ENCODE assay signal across 8 cellular contexts in the genomic region with DNA sequence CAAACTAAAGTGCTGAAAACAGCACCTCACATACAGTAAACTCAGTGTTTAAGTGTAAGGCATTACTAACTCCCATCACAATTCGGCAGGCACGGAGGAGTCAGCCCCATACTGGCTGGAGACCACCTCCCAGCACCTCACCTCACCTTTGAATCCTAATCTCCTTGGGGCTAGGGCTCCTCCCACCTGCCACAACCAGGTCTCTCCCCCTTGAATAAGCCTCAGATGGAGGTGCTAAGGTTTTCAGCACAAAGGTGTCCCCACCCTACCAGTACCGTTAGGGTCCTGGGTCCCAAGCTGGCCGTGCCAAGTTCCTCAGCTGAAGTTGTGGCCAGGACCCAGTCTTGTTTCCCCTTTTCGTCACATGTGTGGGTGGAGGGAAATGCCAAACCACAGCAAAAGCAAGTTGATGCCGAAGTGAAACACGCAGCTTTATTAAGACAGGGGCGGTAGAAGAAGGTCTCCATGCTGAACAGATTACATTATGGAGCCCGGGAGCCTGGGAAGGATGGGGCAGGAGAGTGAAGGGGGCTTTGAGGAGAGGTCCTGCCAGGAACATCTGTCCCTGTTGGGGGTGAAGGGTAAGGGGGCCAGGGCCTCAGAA. TPM values are rescaled to one million over a fixed set of nuclear protein-coding genes. Genes with fewer than 3 reads are reported as not detected.
DNase-seq lines count a peak whose midpoint lies in the region; ATAC-seq and TF ChIP-seq lines count a peak whose summit lies in the region.

A gene with protein sequence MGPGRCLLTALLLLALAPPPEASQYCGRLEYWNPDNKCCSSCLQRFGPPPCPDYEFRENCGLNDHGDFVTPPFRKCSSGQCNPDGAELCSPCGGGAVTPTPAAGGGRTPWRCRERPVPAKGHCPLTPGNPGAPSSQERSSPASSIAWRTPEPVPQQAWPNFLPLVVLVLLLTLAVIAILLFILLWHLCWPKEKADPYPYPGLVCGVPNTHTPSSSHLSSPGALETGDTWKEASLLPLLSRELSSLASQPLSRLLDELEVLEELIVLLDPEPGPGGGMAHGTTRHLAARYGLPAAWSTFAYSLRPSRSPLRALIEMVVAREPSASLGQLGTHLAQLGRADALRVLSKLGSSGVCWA (minus strand): TSS at position 332 of the 604 bp plus-strand sequence. CDS start 1,272 bp downstream, outside the sequence.

- ATAC-seq in HG03457 (IDR thresholded peaks at IDR 0.05; ENCODE audit: unreplicated experiment) = no peak

- H3K9me2 ChIP-seq in Karpas-422 (replicated peaks; ENCODE audit: insufficient read depth, low read length) = no peaks in the 10 kb centered on the region

- H3K4me1 ChIP-seq in Karpas-422 (ENCODE audit: low read length) (peaks cover 51% of the 10 kb centered on the region), iPS-15b (ENCODE audit: control insufficient read depth, insufficient read depth, low read length) (peaks cover 4% of the 10 kb centered on the region)

- POLR2A ChIA-PET in AG04449 (lab: Yijun Ruan, JAX) = interaction anchor here (0.8 kb wide), 1 partner anchor 40 kb away, joined by 3 read pairs; no protein-coding TSS in a partner anchor
- POLR2A ChIA-PET in activated CD8-positive, alpha-beta memory T cell treated with anti-CD3 and anti-CD28 coated beads for 36 hours (lab: Charles Lee) = interaction anchor here (0.5 to 2.2 kb wide), 4 partner anchors 15 to 40 kb away, joined by 3 to 9 read pairs (median 5); no protein-coding TSS in a partner anchor

- no peaks in the 10 kb centered on the region for H3K27me3 ChIP-seq in Karpas-422 (ENCODE audit: low read length)
- H3K27me3 ChIP-seq in iPS-15b (ENCODE audit: control insufficient read depth, insufficient read depth, low read length) = no peaks in the 10 kb centered on the region

- no peak for TF ChIP-seq CTCF in AG04449 (IDR thresholded peaks at IDR 0.05; ENCODE audit: insufficient read depth, low read length, missing control alignments)

- H3K27ac ChIP-seq in Karpas-422 (ENCODE audit: low read length) = peak within 1 kb of the TSS; percentile 58

- H3K4me2 ChIP-seq in Karpas-422 (ENCODE audit: low read depth, low read length, poor library complexity, severe bottlenecking) = peak within 1 kb of the TSS; percentile 94

- H4K20me1 ChIP-seq in Karpas-422 (ENCODE audit: insufficient read depth, low read depth, low read length) = no peaks in the 10 kb centered on the region

- peaks cover 20% of the 10 kb centered on the region for H3K79me2 ChIP-seq in Karpas-422 (ENCODE audit: low read length)

- no peaks in the 10 kb centered on the region for H3K9me3 ChIP-seq in Karpas-422 (ENCODE audit: low read length)
- no peaks in the 10 kb centered on the region for H3K9me3 ChIP-seq in iPS-15b (ENCODE audit: control insufficient read depth, insufficient read depth, low read length)

- peak within 1 kb of the TSS; percentile 45; the same call in 1 of the 2 replicates for H2AFZ ChIP-seq in Karpas-422 (ENCODE audit: low read length)

- H3K4me3 ChIP-seq in AG04449 (ENCODE audit: low read depth, low read length) (peak within 1 kb of the TSS; percentile 69; the same call in 1 of the 2 replicates), Karpas-422 (ENCODE audit: low read length) (peak within 1 kb of the TSS; percentile 38; the same call in 1 of the 2 replicates), iPS-15b (ENCODE audit: low read depth, low read length) (peak within 1 kb of the TSS; percentile 88)

- H3K36me3 ChIP-seq in Karpas-422 (ENCODE audit: insufficient read depth, low read length) (no peaks in the 10 kb centered on the region), iPS-15b (ENCODE audit: control insufficient read depth, insufficient read depth, low read length) (peaks cover 21% of the 10 kb centered on the region)

- H3K9ac ChIP-seq in Karpas-422 (ENCODE audit: low read length) (peak within 1 kb of the TSS; percentile 74), iPS-15b (ENCODE audit: low read depth, low read length) (no peak within 1 kb of the TSS)

- CTCF ChIA-PET in AG04449 (lab: Yijun Ruan, JAX) = interaction anchor here (1.3 kb wide), 1 partner anchor 49 kb away, joined by 4 read pairs; no protein-coding TSS in a partner anchor
- CTCF ChIA-PET in activated CD8-positive, alpha-beta memory T cell treated with anti-CD3 and anti-CD28 coated beads for 36 hours (lab: Charles Lee) = interaction anchor here (1.1 to 1.6 kb wide), 3 partner anchors 14 to 48 kb away, joined by 3 to 7 read pairs (median 6); no protein-coding TSS in a partner anchor

- DNase-seq in AG04449 (ENCODE audit: low read depth, low spot score) (no peak), Karpas-422 (peak; percentile 66), NCI-H1105 treated with DMSO at 0.1 percent for 48 hours (lab: John Stamatoyannopoulos, UW) (no peak), kidney glomerular epithelial cell (lab: John Stamatoyannopoulos, UW) (no peak)
- DNase-seq in stimulated activated CD4-positive, alpha-beta T cell treated with anti-CD3 and anti-CD28 coated beads, Interleukin-2, amount 100 ng/mL, for 4 hours (ENCODE audit: low read depth) = peak; percentile 66

RNA-seq across cellular contexts. Expression of the gene that starts here (rescaled TPM):
- 1.5 and 15.2 TPM in 2 replicates for total RNA-seq in Karpas-422 (2014; rRNA removed; shearing (Covaris generic); ENCODE audit: low replicate concordance)
- total RNA-seq in activated CD8-positive, alpha-beta memory T cell treated with anti-CD3 and anti-CD28 coated beads for 36 hours = 10 to 100 TPM; 82.6 to 85.6 TPM

Comparison
In these comparisons a context has a peak if more than half of its experiments do, and no peak if none do; other contexts are left out.
1. DNase-seq: peak in Karpas-422 (single experiment) and stimulated activated CD4-positive, alpha-beta T cell treated with anti-CD3 and anti-CD28 coated beads, Interleukin-2, amount 100 ng/mL, for 4 hours (single experiment); none in AG04449 (single experiment), NCI-H1105 treated with DMSO at 0.1 percent for 48 hours (single experiment) and kidney glomerular epithelial cell (single experiment).
2. H3K4me3 ChIP-seq: peak in every context shown above with its lines; median percentile 88 in iPS-15b; 69 in AG04449; 38 in Karpas-422.